Comparison of ENCODE assay signal across 12 cellular contexts in genomic region chr16:52546291-52546941, GRCh38. TPM values are rescaled to one million over a fixed set of nuclear protein-coding genes. Genes with fewer than 3 reads are reported as not detected.
DNase-seq lines count a peak whose midpoint lies in the region; TF ChIP-seq lines count a peak whose summit lies in the region.
"Had no signal": no experiment of that assay in that cellular context is flagged by ENCODE, and none has a peak within 500 bp of the region (broad histone marks: within the 10 kb centered on the region; RNA-seq: fewer than 3 reads in every experiment).

No MANE protein-coding gene starts in this region.

- intact Hi-C loops in transverse colon (cut with DNase I; ENCODE audit: low total_unique reads): no loop called here

- H3K27me3 ChIP-seq in transverse colon: peaks cover 36% of the 10 kb centered on the region

- peak; percentile 13 for TF ChIP-seq POLR2A in transverse colon (IDR thresholded peaks at IDR 0.05)

- no peak for TF ChIP-seq EP300 in transverse colon (IDR thresholded peaks at IDR 0.05; ENCODE audit: low read depth)

- H3K9me3 ChIP-seq in mesodermal cell (ENCODE audit: control insufficient read depth, low read length): no peaks in the 10 kb centered on the region
- H3K9me3 ChIP-seq in transverse colon: no peaks in the 10 kb centered on the region

- peak; percentile 54 for DNase-seq in NCI-H748 (lab: John Stamatoyannopoulos, UW; ENCODE audit: unreplicated experiment)
- no peak for DNase-seq in NCI-H748 treated with DMSO at 0.1 percent for 48 hours (lab: John Stamatoyannopoulos, UW)
- peak; percentile 56 for DNase-seq in ecto neural progenitor cell (ENCODE audit: low spot score)
- no peak for DNase-seq in transverse colon
- no peak for DNase-seq in SIG-M5 (lab: John Stamatoyannopoulos, UW)
- no peak for DNase-seq in stimulated activated CD4-positive, alpha-beta T cell treated with anti-CD3 and anti-CD28 coated beads, Interleukin-12 subunit alpha, Interleukin-12 subunit beta, amount 100 ng/mL, for 4 hours
- DNase-seq in activated CD4-positive, alpha-beta T cell treated with anti-CD3 and anti-CD28 coated beads, Interleukin-2, amount 50 U/mL, for 48 hours: no peak
- DNase-seq: activated effector memory CD4-positive, alpha-beta T cell treated with anti-CD3 and anti-CD28 coated beads, Interleukin-2, amount 50 U/mL, for 16 hours; NCI-H446 treated with DMSO at 0.1 percent for 48 hours had no signal

- H3K36me3 ChIP-seq in mesodermal cell (ENCODE audit: control insufficient read depth, insufficient read depth, low read length) (no peaks in the 10 kb centered on the region), transverse colon (no peaks in the 10 kb centered on the region)

- in situ Hi-C loops in transverse colon (cut with MboI; ENCODE audit: low pct_ligation_motif_present in 1 of 4, low pct_unique_long_range_greater_than_20kb in 1 of 4, low sequenced_read_pairs in 3 of 4): loop anchor here in 1 of 4 donors (25.0 kb wide), 1 partner anchor 359 kb away; no protein-coding TSS in a partner anchor

- H3K4me1 ChIP-seq in mesodermal cell (ENCODE audit: control insufficient read depth, insufficient read depth, low read length, poor library complexity, severe bottlenecking): no peaks in the 10 kb centered on the region
- peaks cover 0 to 48% (median 7%) of the 10 kb centered on the region in 4 donors for H3K4me1 ChIP-seq in transverse colon

- H3K4me3 ChIP-seq in mesodermal cell (ENCODE audit: extremely low read depth, insufficient read depth, low read length, poor library complexity, severe bottlenecking) (peak overlapping the region; percentile 53), transverse colon (peak overlapping the region; percentile 48 to 83 (median 74))

- no peak overlapping the region for H3K27ac ChIP-seq in mesodermal cell (ENCODE audit: low read depth, low read length, severe bottlenecking)
- H3K27ac ChIP-seq in transverse colon: peak overlapping the region; percentile 78 to 92 (median 90)

- no peak for TF ChIP-seq CTCF in transverse colon (IDR thresholded peaks at IDR 0.05)

- WGBS in mesodermal cell (ENCODE audit: insufficient coverage in 2 of 2), 2 experiments: 0% methylated on average over 43 to 56 of the region's 66 CpGs
- 0 to 5% methylated on average over 5 to 56 of the region's 66 CpGs for WGBS in transverse colon (ENCODE audit: low coverage in 1 of 2), 2 donors

RNA-seq across cellular contexts. Expression of gene TOX3, which starts 0.5 kb away (rescaled TPM):
- polyA plus RNA-seq in mesodermal cell (2013, experiment 1 of 2): 4.0 TPM
- polyA plus RNA-seq in mesodermal cell (2013, experiment 2 of 2): 3.5 TPM
- 10 to 100 TPM; 10.9 to 32.6 (median 28.0) TPM for total RNA-seq in transverse colon
- total RNA-seq: myocyte; T-helper 2 cell treated with Interferon-gamma antibody and Interleukin-4, amounts not matched to agents 100 ng/mL and 5 ng/mL, for 36 hours had no signal

Comparison
In these comparisons a context has a peak if more than half of its experiments do, and no peak if none do; other contexts are left out.
1. DNase-seq: peak in NCI-H748 (single experiment) and ecto neural progenitor cell (single experiment); none in NCI-H748 treated with DMSO at 0.1 percent for 48 hours (single experiment), transverse colon (single experiment), SIG-M5 (single experiment), stimulated activated CD4-positive, alpha-beta T cell treated with anti-CD3 and anti-CD28 coated beads, Interleukin-12 subunit alpha, Interleukin-12 subunit beta, amount 100 ng/mL, for 4 hours (single experiment) and activated CD4-positive, alpha-beta T cell treated with anti-CD3 and anti-CD28 coated beads, Interleukin-2, amount 50 U/mL, for 48 hours (0 of 2).